9 cellular contexts compared by ENCODE assay signal in the genomic region with DNA sequence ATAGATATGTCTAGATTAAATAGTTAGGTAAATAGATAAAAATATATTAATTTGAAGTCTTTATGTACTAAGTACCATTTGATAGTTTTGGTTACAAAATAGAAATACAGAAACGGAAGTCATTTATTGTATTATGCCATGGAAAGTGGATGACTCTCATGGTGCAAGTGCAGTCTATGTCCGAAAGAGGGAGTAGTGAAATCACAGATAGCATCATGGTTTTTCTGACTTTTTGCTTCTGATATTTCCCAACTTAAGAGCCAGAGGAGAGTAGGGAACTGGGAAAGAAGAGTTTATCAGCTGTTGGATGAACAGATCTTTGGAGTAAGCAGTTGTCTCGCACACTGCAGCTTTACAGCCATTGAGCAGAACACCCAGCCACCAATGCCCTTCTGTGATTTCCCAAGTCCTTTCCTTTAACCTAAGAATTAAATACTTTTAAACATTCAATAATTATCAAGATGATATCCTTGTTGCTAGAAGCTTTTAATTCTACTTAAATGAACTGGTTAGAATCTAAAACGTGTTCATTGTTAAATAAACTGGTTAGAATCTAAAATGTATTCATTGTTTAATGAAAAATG. TPM values are rescaled to one million over a fixed set of nuclear protein-coding genes. Genes with fewer than 3 reads are reported as not detected.
DNase-seq lines count a peak whose midpoint lies in the region; ATAC-seq and TF ChIP-seq lines count a peak whose summit lies in the region.
"Had no signal": no experiment of that assay in that cellular context is flagged by ENCODE, and none has a peak within 500 bp of the region (broad histone marks: within the 10 kb centered on the region; RNA-seq: fewer than 3 reads in every experiment).

No MANE protein-coding gene starts in this region.

- H3K36me3 ChIP-seq in HEK293 (ENCODE audit: control insufficient read depth in 2 of 2, insufficient read depth in 1 of 2, low read length in 2 of 2) (no peaks in the 10 kb centered on the region), WERI-Rb-1 (no peaks in the 10 kb centered on the region), heart right ventricle (no peaks in the 10 kb centered on the region), stomach (no peaks in the 10 kb centered on the region)

- H3K4me1 ChIP-seq in HEK293 (ENCODE audit: control insufficient read depth, insufficient read depth, low read length) (no peaks in the 10 kb centered on the region), heart right ventricle (peaks cover 0 to 6% (median 0%) of the 10 kb centered on the region in 9 donors), stomach (peaks cover 0 to 12% (median 0%) of the 10 kb centered on the region in 4 donors)

- H3K27me3 ChIP-seq in WERI-Rb-1 (ENCODE audit: insufficient read depth, low read depth, severe bottlenecking) (no peaks in the 10 kb centered on the region), heart right ventricle (peaks cover 0 to 16% (median 0%) of the 10 kb centered on the region in 7 donors), stomach (peaks cover 0 to 12% (median 7%) of the 10 kb centered on the region in 3 donors)

- TF ChIP-seq POLR2A in stomach (IDR thresholded peaks at IDR 0.05) = no peak

- H3K36me3 Mint-ChIP-seq in activated CD4-positive, alpha-beta T cell treated with anti-CD3 and anti-CD28 coated beads, Interleukin-2, amount 10 ng/mL, durations not matched to agents 24 days and 14 days (ENCODE audit: low read depth) = no peaks in the 10 kb centered on the region
- H3K36me3 Mint-ChIP-seq: CD4-positive, CD25-positive, alpha-beta regulatory T cell had no signal

- H3K9me3 ChIP-seq in HEK293 (ENCODE audit: control insufficient read depth, insufficient read depth, low read depth, low read length) (no peaks in the 10 kb centered on the region), WERI-Rb-1 (ENCODE audit: severe bottlenecking) (no peaks in the 10 kb centered on the region), heart right ventricle (peaks cover 0 to 12% (median 0%) of the 10 kb centered on the region in 11 donors), stomach (peaks cover 0 to 7% (median 3%) of the 10 kb centered on the region in 4 donors)

- intact Hi-C loops in heart right ventricle (cut with DNase I) (loop anchor here in 2 of 10 donors (1.0 to 10.0 kb wide), 2 partner anchors 430 to 559 kb away; no protein-coding TSS in a partner anchor), stomach (cut with DNase I; ENCODE audit: low total_unique reads) (no loop called here)
- intact Hi-C loops in activated CD4-positive, alpha-beta T cell treated with anti-CD3 and anti-CD28 coated beads, Interleukin-2, amount 10 ng/mL, durations not matched to agents 24 days and 14 days (cut with micrococcal nuclease) = no loop called here

- peaks cover 9% of the 10 kb centered on the region for H3K4me1 Mint-ChIP-seq in activated CD4-positive, alpha-beta T cell treated with anti-CD3 and anti-CD28 coated beads, Interleukin-2, amount 10 ng/mL, durations not matched to agents 24 days and 14 days

- H3K4me3 Mint-ChIP-seq in activated CD4-positive, alpha-beta T cell treated with anti-CD3 and anti-CD28 coated beads, Interleukin-2, amount 10 ng/mL, durations not matched to agents 24 days and 14 days = no peak overlapping the region
- H3K4me3 Mint-ChIP-seq: CD4-positive, CD25-positive, alpha-beta regulatory T cell had no signal

- H3K27ac Mint-ChIP-seq in activated CD4-positive, alpha-beta T cell treated with anti-CD3 and anti-CD28 coated beads, Interleukin-2, amount 10 ng/mL, durations not matched to agents 24 days and 14 days = no peak overlapping the region
- H3K27ac Mint-ChIP-seq: CD4-positive, CD25-positive, alpha-beta regulatory T cell had no signal

- DNase-seq in NCI-H1436 (lab: John Stamatoyannopoulos, UW) = peak; percentile 58
- no peak for DNase-seq in NCI-H1436 treated with DMSO at 0.1 percent for 48 hours (lab: John Stamatoyannopoulos, UW)
- DNase-seq in NCI-H146 treated with DMSO at 0.1 percent for 48 hours (lab: John Stamatoyannopoulos, UW; ENCODE audit: unreplicated experiment) = peak; percentile 72
- DNase-seq in WERI-Rb-1 = no peak
- no peak for DNase-seq in heart right ventricle
- no peak for DNase-seq in stomach
- DNase-seq in activated CD4-positive, alpha-beta T cell treated with anti-CD3 and anti-CD28 coated beads, Interleukin-2, amount 10 ng/mL, durations not matched to agents 24 days and 14 days = no peak

- peaks cover 34% of the 10 kb centered on the region for H3K27me3 Mint-ChIP-seq in activated CD4-positive, alpha-beta T cell treated with anti-CD3 and anti-CD28 coated beads, Interleukin-2, amount 10 ng/mL, durations not matched to agents 24 days and 14 days

- peak in 6 of 8 donors; percentile 38 to 64 (median 49) for ATAC-seq in heart right ventricle

- no peaks in the 10 kb centered on the region for H3K9me3 Mint-ChIP-seq in activated CD4-positive, alpha-beta T cell treated with anti-CD3 and anti-CD28 coated beads, Interleukin-2, amount 10 ng/mL, durations not matched to agents 24 days and 14 days

- H3K27ac ChIP-seq in HEK293 (ENCODE audit: extremely low read depth, low read depth, low read length) = no peak overlapping the region
- no peak overlapping the region for H3K27ac ChIP-seq in WERI-Rb-1
- no peak overlapping the region for H3K27ac ChIP-seq in heart right ventricle
- no peak overlapping the region for H3K27ac ChIP-seq in stomach

- no peak for TF ChIP-seq EP300 in stomach (IDR thresholded peaks at IDR 0.05)

- POLR2A ChIA-PET in HEK293 (lab: Yijun Ruan, JAX) = no interaction called here

- CTCF ChIA-PET in HEK293 (lab: Yijun Ruan, JAX) = interaction anchor here (0.7 to 1.8 kb wide), 23 partner anchors 10 to 724 kb away, joined by 3 to 27 read pairs (median 3); partner anchors contain the start of gene SRGAP1

- WGBS in heart right ventricle, 2 donors = 27 to 32% methylated on average over 4 of the region's 4 CpGs
- 12 to 26% (median 20%) methylated on average over 4 of the region's 4 CpGs for WGBS in stomach, 5 donors

- TF ChIP-seq CTCF in HEK293 (tag by site-specific recombination; IDR thresholded peaks at IDR 0.05) = peak; percentile 44
- peak; percentile 59; the same call in 1 of the 2 replicates for TF ChIP-seq CTCF in WERI-Rb-1 (IDR thresholded peaks at IDR 0.05; ENCODE audit: low read depth, low read length)
- TF ChIP-seq CTCF in heart right ventricle (IDR thresholded peaks at IDR 0.05) = peak; percentile 53 to 79 (median 71)
- peak in 5 of 7 experiments; percentile 56 to 78 (median 71) for TF ChIP-seq CTCF in stomach (IDR thresholded peaks at IDR 0.05)

- H3K4me3 ChIP-seq in HEK293 (ENCODE audit: low read depth, low read length) = no peak overlapping the region
- no peak overlapping the region for H3K4me3 ChIP-seq in WERI-Rb-1 (ENCODE audit: low read depth, low read length)
- H3K4me3 ChIP-seq in heart right ventricle = no peak overlapping the region
- H3K4me3 ChIP-seq in stomach = no peak overlapping the region

TF ChIP-seq in HEK293, 187 proteins besides CTCF, POLR2A, EP300 and RAD21 (continues in another document):
- peak; percentile 80 for TF ChIP-seq PRDM1 (tag by site-specific recombination; IDR thresholded peaks at IDR 0.05)
- TF ChIP-seq ZIC2 (tag by site-specific recombination; IDR thresholded peaks at IDR 0.05) = no peak
- no peak for TF ChIP-seq ZNF24 (tag by site-specific recombination; IDR thresholded peaks at IDR 0.05)
- no peak for TF ChIP-seq KLF17 (tag by site-specific recombination; IDR thresholded peaks at IDR 0.05)
- no peak for TF ChIP-seq KLF7 (tag by site-specific recombination; IDR thresholded peaks at IDR 0.05; ENCODE audit: borderline replicate concordance)
- TF ChIP-seq ZNF146 (tag by site-specific recombination; IDR thresholded peaks at IDR 0.05) = no peak
- no peak for TF ChIP-seq ZNF639 (tag by site-specific recombination; IDR thresholded peaks at IDR 0.05)
- TF ChIP-seq GLI2 (tag by site-specific recombination; IDR thresholded peaks at IDR 0.05; ENCODE audit: borderline replicate concordance, low read depth) = no peak
- TF ChIP-seq MZF1 (tag by site-specific recombination; IDR thresholded peaks at IDR 0.05; ENCODE audit: borderline replicate concordance) = no peak
- peak; percentile 97 for TF ChIP-seq ZNF654 (tag by site-specific recombination; IDR thresholded peaks at IDR 0.05; ENCODE audit: low read depth)

RNA-seq across cellular contexts. Expression of gene SRGAP1, which starts 18.4 kb away (rescaled TPM):
- total RNA-seq in heart right ventricle (1 to 10 TPM; 2.6 to 6.4 (median 4.0) TPM), stomach (10 to 100 TPM in 4 of 5 donors, 1 to 10 TPM in 1; 5.7 to 37.9 (median 17.9) TPM)
- polyA plus RNA-seq in heart right ventricle (1 to 10 TPM; 1.3 to 1.4 TPM), stomach (1 to 10 TPM in 1 of 3 donors, under 1 TPM in 2; 0.70 to 1.1 (median 0.92) TPM)
- total RNA-seq in activated CD4-positive, alpha-beta T cell treated with anti-CD3 and anti-CD28 coated beads, Interleukin-2, amount 10 ng/mL, durations not matched to agents 24 days and 14 days = 0.16 and 0.21 TPM in 2 replicates
- total RNA-seq: CD4-positive, CD25-positive, alpha-beta regulatory T cell had no signal

RNA-seq across cellular contexts. Expression of gene RXYLT1, which starts 46.4 kb away (rescaled TPM):
- 10 to 100 TPM; 15.1 to 20.8 (median 17.4) TPM for total RNA-seq in heart right ventricle
- 10 to 100 TPM in 1 of 2 donors, 1 to 10 TPM in 1; 5.1 to 17.0 TPM for polyA plus RNA-seq in heart right ventricle
- total RNA-seq in stomach = 10 to 100 TPM in 3 of 5 donors, 1 to 10 TPM in 2; 4.5 to 33.0 (median 11.6) TPM
- 10 to 100 TPM in 2 of 3 donors, 1 to 10 TPM in 1; 7.7 to 14.4 (median 10.8) TPM for polyA plus RNA-seq in stomach
- total RNA-seq in activated CD4-positive, alpha-beta T cell treated with anti-CD3 and anti-CD28 coated beads, Interleukin-2, amount 10 ng/mL, durations not matched to agents 24 days and 14 days = 26.6 and 27.6 TPM in 2 replicates

Comparison
In these comparisons a context has a peak if more than half of its experiments do, and no peak if none do; other contexts are left out.
1. DNase-seq: peak in NCI-H1436 (single experiment) and NCI-H146 treated with DMSO at 0.1 percent for 48 hours (single experiment); none in NCI-H1436 treated with DMSO at 0.1 percent for 48 hours (single experiment), WERI-Rb-1 (single experiment), heart right ventricle (0 of 2), stomach (single experiment) and activated CD4-positive, alpha-beta T cell treated with anti-CD3 and anti-CD28 coated beads, Interleukin-2, amount 10 ng/mL, durations not matched to agents 24 days and 14 days (single experiment).
2. Peak in every context shown above with its lines, with median percentiles within 50 percentile points of each other: CTCF ChIP-seq.